In genomic region chr11:66856496-66857233, GRCh38 we compare ENCODE assay signal across 8 cellular contexts. TPM values are rescaled to one million over a fixed set of nuclear protein-coding genes. Genes with fewer than 3 reads are reported as not detected.
DNase-seq lines count a peak whose midpoint lies in the region; ATAC-seq and TF ChIP-seq lines count a peak whose summit lies in the region.

TSS of gene LRFN4 (plus strand) at chr11:66857064. CDS start at chr11:66857745, 681 bp downstream.

- H3K27ac Mint-ChIP-seq in CD14-positive monocyte, result peak within 1 kb of the TSS; percentile 78 to 94 (median 89)

- in situ Hi-C loops in GM18951 (cut with MboI; ENCODE audit: low sequenced_read_pairs, unreplicated experiment), result no loop called here

- ATAC-seq in HG03135 (IDR thresholded peaks at IDR 0.05; ENCODE audit: unreplicated experiment), result peak; percentile 18

- TF ChIP-seq CTCF in CD14-positive monocyte (IDR thresholded peaks at IDR 0.05), result no peak
- TF ChIP-seq CTCF in breast epithelium (IDR thresholded peaks at IDR 0.05), result no peak

- no peaks in the 10 kb centered on the region for H3K9me3 ChIP-seq in breast epithelium
- no peaks in the 10 kb centered on the region for H3K9me3 ChIP-seq in skeletal muscle satellite cell (replicated peaks; ENCODE audit: low read length)

- peaks cover 22% of the 10 kb centered on the region for H3K4me1 Mint-ChIP-seq in CD14-positive monocyte

- intact Hi-C loops in CD14-positive monocyte (cut with micrococcal nuclease) (no loop called here), breast epithelium (cut with DNase I; ENCODE audit: low total_unique reads) (no loop called here)

- no peaks in the 10 kb centered on the region for H3K36me3 Mint-ChIP-seq in CD14-positive monocyte

- H3K4me3 ChIP-seq in breast epithelium, result peak within 1 kb of the TSS; percentile 60 to 79 (median 62)
- peak within 1 kb of the TSS; percentile 85 for H3K4me3 ChIP-seq in skeletal muscle satellite cell (ENCODE audit: low read length)

- H3K27ac ChIP-seq in breast epithelium, result peak within 1 kb of the TSS; percentile 82 to 89

- TF ChIP-seq POLR2A in GM18951 (IDR thresholded peaks at IDR 0.05; ENCODE audit: extremely low read depth, insufficient read depth, insufficient read length) (peak; percentile 35), Raji (IDR thresholded peaks at IDR 0.05; ENCODE audit: insufficient read depth, low read depth, low read length) (peak; percentile 51), breast epithelium (IDR thresholded peaks at IDR 0.05) (no peak)

- no peaks in the 10 kb centered on the region for H3K36me3 ChIP-seq in breast epithelium
- peaks cover 4% of the 10 kb centered on the region for H3K36me3 ChIP-seq in skeletal muscle satellite cell (ENCODE audit: insufficient read depth, low read length)

- peak within 1 kb of the TSS; percentile 84 for H3K9ac ChIP-seq in skeletal muscle satellite cell (ENCODE audit: low read depth, low read length)

- peak within 1 kb of the TSS; percentile 86 to 90 for H3K4me3 Mint-ChIP-seq in CD14-positive monocyte

- peak within 1 kb of the TSS; percentile 91 for H3K4me2 ChIP-seq in skeletal muscle satellite cell (ENCODE audit: low read length)

- H3K4me1 ChIP-seq in breast epithelium (peaks cover 0 to 11% of the 10 kb centered on the region in 2 donors), skeletal muscle satellite cell (ENCODE audit: control insufficient read depth, insufficient read depth, low read length) (peaks cover 22% of the 10 kb centered on the region)

- DNase-seq in CD14-positive monocyte (ENCODE audit: low spot score) (no peak), breast epithelium (ENCODE audit: low spot score in 2 of 2) (no peak), iPS-NIHi7 (ENCODE audit: extremely low spot score) (peak; percentile 73), KG1 (lab: John Stamatoyannopoulos, UW) (no peak)

- H3K27me3 ChIP-seq in breast epithelium (no peaks in the 10 kb centered on the region), skeletal muscle satellite cell (ENCODE audit: control insufficient read depth, insufficient read depth, low read length) (no peaks in the 10 kb centered on the region)

- H3K9me3 Mint-ChIP-seq in CD14-positive monocyte, result no peaks in the 10 kb centered on the region

- H3K27me3 Mint-ChIP-seq in CD14-positive monocyte (ENCODE audit: low read depth in 3 of 3), result peaks cover 0 to 3% (median 0%) of the 10 kb centered on the region in 3 donors

RNA-seq across cellular contexts. Expression of gene LRFN4, which starts in this region (rescaled TPM):
- 1 to 10 TPM; 1.0 to 1.7 TPM for polyA plus RNA-seq in CD14-positive monocyte
- 10 to 100 TPM in 2 of 3 donors, 1 to 10 TPM in 1; 5.2 to 14.4 (median 11.7) TPM for total RNA-seq in breast epithelium
- 22.8 and 36.7 TPM in 2 replicates for total RNA-seq in skeletal muscle satellite cell (2012; rRNA removed)
